Comparison of ENCODE assay signal across 1 cellular context in the genomic region with DNA sequence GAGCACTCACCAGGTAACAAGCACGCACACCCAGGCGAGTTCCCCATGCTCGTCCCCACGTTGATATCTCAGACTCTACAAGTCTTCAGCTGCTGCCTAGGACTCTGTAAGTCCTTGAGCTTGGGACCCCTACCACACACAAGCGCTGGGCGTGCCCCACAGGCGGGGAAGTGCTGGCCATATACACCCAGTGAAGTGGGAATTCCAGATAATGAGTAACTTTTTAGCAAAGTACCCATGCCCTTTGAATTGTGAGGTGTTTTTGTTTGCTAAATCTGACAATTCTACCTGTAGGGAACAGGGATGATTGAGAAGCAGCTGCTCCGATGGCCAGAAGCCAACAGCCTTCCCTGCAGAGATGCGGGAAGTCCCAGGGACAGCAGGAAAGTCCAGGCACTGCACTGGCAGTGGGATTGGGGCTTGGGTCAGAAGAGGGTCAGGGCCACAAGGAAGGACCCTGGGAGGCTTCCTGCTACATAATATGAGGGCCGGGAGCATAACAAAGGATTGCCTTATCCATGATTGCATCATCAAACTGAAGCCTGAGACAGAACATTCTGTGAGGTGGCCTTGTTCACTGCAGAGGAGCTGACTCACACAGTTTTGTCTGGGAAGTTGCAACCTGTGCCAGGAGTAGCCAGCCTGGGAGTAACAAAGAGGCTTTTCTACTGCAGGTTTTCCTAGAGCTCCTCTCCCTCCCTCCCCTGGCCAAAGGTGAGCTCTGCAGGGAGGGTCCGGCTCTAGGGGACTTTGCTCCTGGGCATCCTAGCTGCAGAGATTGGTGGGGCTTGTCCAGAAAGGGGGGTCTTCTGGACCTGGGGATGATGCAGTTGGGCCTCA.
TF ChIP-seq lines count a peak whose summit lies in the region.

No MANE protein-coding gene starts in this region.

TF ChIP-seq in HepG2, 621 proteins besides CTCF, POLR2A, EP300 and RAD21 (continued from another document and continues in another):
- TF ChIP-seq, protein P1, sequence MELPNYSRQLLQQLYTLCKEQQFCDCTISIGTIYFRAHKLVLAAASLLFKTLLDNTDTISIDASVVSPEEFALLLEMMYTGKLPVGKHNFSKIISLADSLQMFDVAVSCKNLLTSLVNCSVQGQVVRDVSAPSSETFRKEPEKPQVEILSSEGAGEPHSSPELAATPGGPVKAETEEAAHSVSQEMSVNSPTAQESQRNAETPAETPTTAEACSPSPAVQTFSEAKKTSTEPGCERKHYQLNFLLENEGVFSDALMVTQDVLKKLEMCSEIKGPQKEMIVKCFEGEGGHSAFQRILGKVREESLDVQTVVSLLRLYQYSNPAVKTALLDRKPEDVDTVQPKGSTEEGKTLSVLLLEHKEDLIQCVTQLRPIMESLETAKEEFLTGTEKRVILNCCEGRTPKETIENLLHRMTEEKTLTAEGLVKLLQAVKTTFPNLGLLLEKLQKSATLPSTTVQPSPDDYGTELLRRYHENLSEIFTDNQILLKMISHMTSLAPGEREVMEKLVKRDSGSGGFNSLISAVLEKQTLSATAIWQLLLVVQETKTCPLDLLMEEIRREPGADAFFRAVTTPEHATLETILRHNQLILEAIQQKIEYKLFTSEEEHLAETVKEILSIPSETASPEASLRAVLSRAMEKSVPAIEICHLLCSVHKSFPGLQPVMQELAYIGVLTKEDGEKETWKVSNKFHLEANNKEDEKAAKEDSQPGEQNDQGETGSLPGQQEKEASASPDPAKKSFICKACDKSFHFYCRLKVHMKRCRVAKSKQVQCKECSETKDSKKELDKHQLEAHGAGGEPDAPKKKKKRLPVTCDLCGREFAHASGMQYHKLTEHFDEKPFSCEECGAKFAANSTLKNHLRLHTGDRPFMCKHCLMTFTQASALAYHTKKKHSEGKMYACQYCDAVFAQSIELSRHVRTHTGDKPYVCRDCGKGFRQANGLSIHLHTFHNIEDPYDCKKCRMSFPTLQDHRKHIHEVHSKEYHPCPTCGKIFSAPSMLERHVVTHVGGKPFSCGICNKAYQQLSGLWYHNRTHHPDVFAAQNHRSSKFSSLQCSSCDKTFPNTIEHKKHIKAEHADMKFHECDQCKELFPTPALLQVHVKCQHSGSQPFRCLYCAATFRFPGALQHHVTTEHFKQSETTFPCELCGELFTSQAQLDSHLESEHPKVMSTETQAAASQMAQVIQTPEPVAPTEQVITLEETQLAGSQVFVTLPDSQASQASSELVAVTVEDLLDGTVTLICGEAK (IDR thresholded peaks at IDR 0.05): no peak
- TF ChIP-seq, protein P1 (CRISPR knock-in tag; IDR thresholded peaks at IDR 0.05): peak; percentile 27; the same call in 1 of the 2 replicates
- TF ChIP-seq, protein P2, sequence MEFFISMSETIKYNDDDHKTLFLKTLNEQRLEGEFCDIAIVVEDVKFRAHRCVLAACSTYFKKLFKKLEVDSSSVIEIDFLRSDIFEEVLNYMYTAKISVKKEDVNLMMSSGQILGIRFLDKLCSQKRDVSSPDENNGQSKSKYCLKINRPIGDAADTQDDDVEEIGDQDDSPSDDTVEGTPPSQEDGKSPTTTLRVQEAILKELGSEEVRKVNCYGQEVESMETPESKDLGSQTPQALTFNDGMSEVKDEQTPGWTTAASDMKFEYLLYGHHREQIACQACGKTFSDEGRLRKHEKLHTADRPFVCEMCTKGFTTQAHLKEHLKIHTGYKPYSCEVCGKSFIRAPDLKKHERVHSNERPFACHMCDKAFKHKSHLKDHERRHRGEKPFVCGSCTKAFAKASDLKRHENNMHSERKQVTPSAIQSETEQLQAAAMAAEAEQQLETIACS (CRISPR knock-in tag; IDR thresholded peaks at IDR 0.05): no peak
- TF ChIP-seq JDP2 (CRISPR knock-in tag; IDR thresholded peaks at IDR 0.05; ENCODE audit: borderline replicate concordance) (peak; percentile 53; the same call in 1 of the 2 replicates), ZNF317 (CRISPR knock-in tag; IDR thresholded peaks at IDR 0.05) (peak; percentile 80), ZNF572 (CRISPR knock-in tag; IDR thresholded peaks at IDR 0.05) (peak; percentile 72; the same call in 1 of the 2 replicates), SIX1 (CRISPR knock-in tag; IDR thresholded peaks at IDR 0.05; ENCODE audit: borderline replicate concordance) (peak; percentile 78), NCOA5 (CRISPR knock-in tag; IDR thresholded peaks at IDR 0.05) (no peak), TGIF2 (CRISPR knock-in tag; IDR thresholded peaks at IDR 0.05) (peak; percentile 70), KMT2A (CRISPR knock-in tag; IDR thresholded peaks at IDR 0.05) (peak; percentile 48; the same call in 1 of the 2 replicates), CBX1 (IDR thresholded peaks at IDR 0.05; ENCODE audit: low read depth) (no peak), RFXANK (CRISPR knock-in tag; IDR thresholded peaks at IDR 0.05) (no peak), ZNF589 (CRISPR knock-in tag; conservative IDR thresholded peaks at IDR 0.05) (peak; percentile 56; the same call in 1 of the 2 replicates), MXI1 (IDR thresholded peaks at IDR 0.05; ENCODE audit: borderline replicate concordance, low read depth, low read length) (peak; percentile 64; the same call in 1 of the 3 replicates), ZNF24 (IDR thresholded peaks at IDR 0.05) (peak; percentile 44; the same call in 1 of the 2 replicates), ZNF709 (CRISPR knock-in tag; IDR thresholded peaks at IDR 0.05) (no peak), TAF1 (CRISPR knock-in tag; IDR thresholded peaks at IDR 0.05) (peak; percentile 24; the same call in 1 of the 2 replicates), MBD4 (IDR thresholded peaks at IDR 0.05; ENCODE audit: borderline replicate concordance, low read length) (0 out of 2 replicates have a peak, but pooled peaks have one; percentile 3), U2AF1 (optimal IDR thresholded peaks at IDR 0.05; ENCODE audit: low read depth, low read length) (no peak), SRF (IDR thresholded peaks at IDR 0.05; ENCODE audit: low read depth, low read length) (no peak), SNRNP70 (IDR thresholded peaks at IDR 0.05; ENCODE audit: low read depth, low read length) (no peak), SOX5 (CRISPR knock-in tag; IDR thresholded peaks at IDR 0.05; ENCODE audit: borderline replicate concordance) (peak; percentile 96), ZNF737 (CRISPR knock-in tag; IDR thresholded peaks at IDR 0.05; ENCODE audit: borderline replicate concordance) (no peak)
- TF ChIP-seq, protein P3, sequence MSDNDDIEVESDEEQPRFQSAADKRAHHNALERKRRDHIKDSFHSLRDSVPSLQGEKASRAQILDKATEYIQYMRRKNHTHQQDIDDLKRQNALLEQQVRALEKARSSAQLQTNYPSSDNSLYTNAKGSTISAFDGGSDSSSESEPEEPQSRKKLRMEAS (IDR thresholded peaks at IDR 0.05): no peak; the same call in 1 of the 2 replicates
- TF ChIP-seq, protein P4, sequence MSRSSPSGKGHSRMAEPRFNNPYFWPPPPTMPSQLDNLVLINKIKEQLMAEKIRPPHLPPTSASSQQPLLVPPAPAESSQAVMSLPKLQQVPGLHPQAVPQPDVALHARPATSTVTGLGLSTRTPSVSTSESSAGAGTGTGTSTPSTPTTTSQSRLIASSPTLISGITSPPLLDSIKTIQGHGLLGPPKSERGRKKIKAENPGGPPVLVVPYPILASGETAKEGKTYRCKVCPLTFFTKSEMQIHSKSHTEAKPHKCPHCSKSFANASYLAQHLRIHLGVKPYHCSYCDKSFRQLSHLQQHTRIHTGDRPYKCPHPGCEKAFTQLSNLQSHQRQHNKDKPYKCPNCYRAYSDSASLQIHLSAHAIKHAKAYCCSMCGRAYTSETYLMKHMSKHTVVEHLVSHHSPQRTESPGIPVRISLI (CRISPR knock-in tag; IDR thresholded peaks at IDR 0.05; ENCODE audit: borderline replicate concordance): peak; percentile 48; the same call in 1 of the 2 replicates
- TF ChIP-seq, protein P5, sequence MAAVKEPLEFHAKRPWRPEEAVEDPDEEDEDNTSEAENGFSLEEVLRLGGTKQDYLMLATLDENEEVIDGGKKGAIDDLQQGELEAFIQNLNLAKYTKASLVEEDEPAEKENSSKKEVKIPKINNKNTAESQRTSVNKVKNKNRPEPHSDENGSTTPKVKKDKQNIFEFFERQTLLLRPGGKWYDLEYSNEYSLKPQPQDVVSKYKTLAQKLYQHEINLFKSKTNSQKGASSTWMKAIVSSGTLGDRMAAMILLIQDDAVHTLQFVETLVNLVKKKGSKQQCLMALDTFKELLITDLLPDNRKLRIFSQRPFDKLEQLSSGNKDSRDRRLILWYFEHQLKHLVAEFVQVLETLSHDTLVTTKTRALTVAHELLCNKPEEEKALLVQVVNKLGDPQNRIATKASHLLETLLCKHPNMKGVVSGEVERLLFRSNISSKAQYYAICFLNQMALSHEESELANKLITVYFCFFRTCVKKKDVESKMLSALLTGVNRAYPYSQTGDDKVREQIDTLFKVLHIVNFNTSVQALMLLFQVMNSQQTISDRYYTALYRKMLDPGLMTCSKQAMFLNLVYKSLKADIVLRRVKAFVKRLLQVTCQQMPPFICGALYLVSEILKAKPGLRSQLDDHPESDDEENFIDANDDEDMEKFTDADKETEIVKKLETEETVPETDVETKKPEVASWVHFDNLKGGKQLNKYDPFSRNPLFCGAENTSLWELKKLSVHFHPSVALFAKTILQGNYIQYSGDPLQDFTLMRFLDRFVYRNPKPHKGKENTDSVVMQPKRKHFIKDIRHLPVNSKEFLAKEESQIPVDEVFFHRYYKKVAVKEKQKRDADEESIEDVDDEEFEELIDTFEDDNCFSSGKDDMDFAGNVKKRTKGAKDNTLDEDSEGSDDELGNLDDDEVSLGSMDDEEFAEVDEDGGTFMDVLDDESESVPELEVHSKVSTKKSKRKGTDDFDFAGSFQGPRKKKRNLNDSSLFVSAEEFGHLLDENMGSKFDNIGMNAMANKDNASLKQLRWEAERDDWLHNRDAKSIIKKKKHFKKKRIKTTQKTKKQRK (IDR thresholded peaks at IDR 0.05; ENCODE audit: low read length): no peak
- TF ChIP-seq, protein P6, sequence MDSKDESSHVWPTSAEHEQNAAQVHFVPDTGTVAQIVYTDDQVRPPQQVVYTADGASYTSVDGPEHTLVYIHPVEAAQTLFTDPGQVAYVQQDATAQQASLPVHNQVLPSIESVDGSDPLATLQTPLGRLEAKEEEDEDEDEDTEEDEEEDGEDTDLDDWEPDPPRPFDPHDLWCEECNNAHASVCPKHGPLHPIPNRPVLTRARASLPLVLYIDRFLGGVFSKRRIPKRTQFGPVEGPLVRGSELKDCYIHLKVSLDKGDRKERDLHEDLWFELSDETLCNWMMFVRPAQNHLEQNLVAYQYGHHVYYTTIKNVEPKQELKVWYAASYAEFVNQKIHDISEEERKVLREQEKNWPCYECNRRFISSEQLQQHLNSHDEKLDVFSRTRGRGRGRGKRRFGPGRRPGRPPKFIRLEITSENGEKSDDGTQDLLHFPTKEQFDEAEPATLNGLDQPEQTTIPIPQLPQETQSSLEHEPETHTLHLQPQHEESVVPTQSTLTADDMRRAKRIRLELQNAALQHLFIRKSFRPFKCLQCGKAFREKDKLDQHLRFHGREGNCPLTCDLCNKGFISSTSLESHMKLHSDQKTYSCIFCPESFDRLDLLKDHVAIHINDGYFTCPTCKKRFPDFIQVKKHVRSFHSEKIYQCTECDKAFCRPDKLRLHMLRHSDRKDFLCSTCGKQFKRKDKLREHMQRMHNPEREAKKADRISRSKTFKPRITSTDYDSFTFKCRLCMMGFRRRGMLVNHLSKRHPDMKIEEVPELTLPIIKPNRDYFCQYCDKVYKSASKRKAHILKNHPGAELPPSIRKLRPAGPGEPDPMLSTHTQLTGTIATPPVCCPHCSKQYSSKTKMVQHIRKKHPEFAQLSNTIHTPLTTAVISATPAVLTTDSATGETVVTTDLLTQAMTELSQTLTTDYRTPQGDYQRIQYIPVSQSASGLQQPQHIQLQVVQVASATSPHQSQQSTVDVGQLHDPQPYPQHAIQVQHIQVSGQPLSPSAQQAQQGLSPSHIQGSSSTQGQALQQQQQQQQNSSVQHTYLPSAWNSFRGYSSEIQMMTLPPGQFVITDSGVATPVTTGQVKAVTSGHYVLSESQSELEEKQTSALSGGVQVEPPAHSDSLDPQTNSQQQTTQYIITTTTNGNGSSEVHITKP (CRISPR knock-in tag; IDR thresholded peaks at IDR 0.05; ENCODE audit: low read depth): peak; percentile 67
- TF ChIP-seq, protein P7, sequence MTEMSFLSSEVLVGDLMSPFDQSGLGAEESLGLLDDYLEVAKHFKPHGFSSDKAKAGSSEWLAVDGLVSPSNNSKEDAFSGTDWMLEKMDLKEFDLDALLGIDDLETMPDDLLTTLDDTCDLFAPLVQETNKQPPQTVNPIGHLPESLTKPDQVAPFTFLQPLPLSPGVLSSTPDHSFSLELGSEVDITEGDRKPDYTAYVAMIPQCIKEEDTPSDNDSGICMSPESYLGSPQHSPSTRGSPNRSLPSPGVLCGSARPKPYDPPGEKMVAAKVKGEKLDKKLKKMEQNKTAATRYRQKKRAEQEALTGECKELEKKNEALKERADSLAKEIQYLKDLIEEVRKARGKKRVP (CRISPR knock-in tag; IDR thresholded peaks at IDR 0.05): peak; percentile 95 to 98
- TF ChIP-seq, protein P8, sequence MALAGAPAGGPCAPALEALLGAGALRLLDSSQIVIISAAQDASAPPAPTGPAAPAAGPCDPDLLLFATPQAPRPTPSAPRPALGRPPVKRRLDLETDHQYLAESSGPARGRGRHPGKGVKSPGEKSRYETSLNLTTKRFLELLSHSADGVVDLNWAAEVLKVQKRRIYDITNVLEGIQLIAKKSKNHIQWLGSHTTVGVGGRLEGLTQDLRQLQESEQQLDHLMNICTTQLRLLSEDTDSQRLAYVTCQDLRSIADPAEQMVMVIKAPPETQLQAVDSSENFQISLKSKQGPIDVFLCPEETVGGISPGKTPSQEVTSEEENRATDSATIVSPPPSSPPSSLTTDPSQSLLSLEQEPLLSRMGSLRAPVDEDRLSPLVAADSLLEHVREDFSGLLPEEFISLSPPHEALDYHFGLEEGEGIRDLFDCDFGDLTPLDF (CRISPR knock-in tag; IDR thresholded peaks at IDR 0.05): peak; percentile 64; the same call in 1 of the 2 replicates
- TF ChIP-seq, protein P9, sequence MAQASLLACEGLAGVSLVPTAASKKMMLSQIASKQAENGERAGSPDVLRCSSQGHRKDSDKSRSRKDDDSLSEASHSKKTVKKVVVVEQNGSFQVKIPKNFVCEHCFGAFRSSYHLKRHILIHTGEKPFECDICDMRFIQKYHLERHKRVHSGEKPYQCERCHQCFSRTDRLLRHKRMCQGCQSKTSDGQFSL (CRISPR knock-in tag; IDR thresholded peaks at IDR 0.05): peak; percentile 19; the same call in 1 of the 2 replicates
